In genomic region chr10:123451206-123451605, GRCh38 we compare ENCODE assay signal across 32 cellular contexts.
"Had no signal": no experiment of that assay in that cellular context is flagged by ENCODE, and none has a peak within 500 bp of the region (broad histone marks: within the 10 kb centered on the region; RNA-seq: fewer than 3 reads in every experiment).

No MANE protein-coding gene starts in this region.

- H3K4me3 ChIP-seq: colonic mucosa, esophagus squamous epithelium, gastroesophageal sphincter had no signal

- H3K27me3 ChIP-seq: brain microvascular endothelial cell, colonic mucosa, gastroesophageal sphincter had no signal

- H3K36me3 ChIP-seq: brain microvascular endothelial cell, colonic mucosa, esophagus squamous epithelium, gastroesophageal sphincter, WERI-Rb-1 had no signal

- ATAC-seq: activated CD4-positive, CD25-positive, alpha-beta regulatory T cell treated with anti-CD3 and anti-CD28 coated beads, Interleukin-2, amount 50 U/mL, for 24 hours; activated CD8-positive, alpha-beta T cell treated with anti-CD3 and anti-CD28 coated beads for 36 hours; activated T-cell treated with anti-CD3 and anti-CD28 coated beads, Interleukin-2, amount 50 U/mL, for 4 hours; activated T-helper 17 cell treated with anti-CD3 and anti-CD28 coated beads, Interleukin-2, amount 50 U/mL, for 72 hours; gastroesophageal sphincter; T-cell had no signal

- H3K36me3 Mint-ChIP-seq: activated naive CD8-positive, alpha-beta T cell; T-cell had no signal

- H3K4me1 Mint-ChIP-seq: activated B cell treated with CpG ODN at 0.5 μM for 24 hours; activated T-helper 17 cell treated with anti-CD3 and anti-CD28 coated beads, Interleukin-2, amount 50 U/mL, for 72 hours; T-cell had no signal

- FAIRE-seq: astrocyte, bronchial epithelial cell, endometrium, endothelial cell of umbilical vein had no signal

- H3K9me3 Mint-ChIP-seq: activated B cell treated with CpG ODN at 0.5 μM for 24 hours; activated CD8-positive, alpha-beta T cell treated with anti-CD3 and anti-CD28 coated beads for 36 hours; activated T-cell treated with anti-CD3 and anti-CD28 coated beads, Interleukin-2, amount 50 U/mL, for 4 hours; activated T-helper 17 cell treated with anti-CD3 and anti-CD28 coated beads, Interleukin-2, amount 50 U/mL, for 72 hours; T-cell; T-helper 1 cell treated with Interleukin-12 subunit alpha and Interleukin-12 subunit beta and Interleukin-4 antibody, amounts not matched to agents 30 μg/mL and 1 μg/mL, for 36 hours; T-helper 2 cell treated with Interferon-gamma antibody and Interleukin-4, amounts not matched to agents 5 μg/mL and 100 μg/mL, for 36 hours had no signal

- H3K4me1 ChIP-seq: colonic mucosa, esophagus squamous epithelium, gastroesophageal sphincter had no signal

- DNase-seq: activated B cell treated with CpG ODN at 0.5 μM for 24 hours; activated CD4-positive, alpha-beta T cell treated with anti-CD3 and anti-CD28 coated beads for 48 hours; activated CD4-positive, alpha-beta T cell treated with anti-CD3 and anti-CD28 coated beads, Interleukin-2, amount 50 U/mL, for 1 hour; activated CD4-positive, alpha-beta T cell treated with anti-CD3 and anti-CD28 coated beads, Interleukin-2, amount 50 U/mL, for 48 hours; activated CD8-positive, alpha-beta memory T cell treated with anti-CD3 and anti-CD28 coated beads for 24 hours; activated CD8-positive, alpha-beta T cell treated with anti-CD3 and anti-CD28 coated beads for 36 hours; activated effector memory CD4-positive, alpha-beta T cell treated with Interleukin-2 at 50 U/mL for 16 hours; activated gamma-delta T cell treated with Interleukin-2 at 50 U/mL for 16 hours; activated naive CD4-positive, alpha-beta T cell treated with anti-CD3 and anti-CD28 coated beads, Interleukin-2, amount 50 U/mL, for 16 hours; activated naive CD4-positive, alpha-beta T cell treated with Interleukin-2 at 50 U/mL for 16 hours; activated T-cell treated with anti-CD3 and anti-CD28 coated beads, Interleukin-2, amount 50 U/mL, for 4 hours; brain microvascular endothelial cell; cerebellar nuclear complex; colonic mucosa; effector CD8-positive, alpha-beta T cell; esophagus squamous epithelium; foreskin melanocyte; SW 1271; T-cell; T1000; WERI-Rb-1 had no signal

- H3K27me3 Mint-ChIP-seq: activated T-helper 17 cell treated with anti-CD3 and anti-CD28 coated beads, Interleukin-2, amount 50 U/mL, for 72 hours had no signal

- H3K4me3 Mint-ChIP-seq: activated B cell treated with CpG ODN at 0.5 μM for 24 hours; activated CD8-positive, alpha-beta T cell treated with anti-CD3 and anti-CD28 coated beads for 36 hours; activated naive CD8-positive, alpha-beta T cell; activated T-cell treated with anti-CD3 and anti-CD28 coated beads, Interleukin-2, amount 50 U/mL, for 4 hours; activated T-helper 17 cell treated with anti-CD3 and anti-CD28 coated beads, Interleukin-2, amount 50 U/mL, for 72 hours; T-cell; T-helper 1 cell treated with Interleukin-12 subunit alpha and Interleukin-12 subunit beta and Interleukin-4 antibody, amounts not matched to agents 30 μg/mL and 1 μg/mL, for 36 hours; T-helper 2 cell treated with Interferon-gamma antibody and Interleukin-4, amounts not matched to agents 5 μg/mL and 100 μg/mL, for 36 hours had no signal

- H3K27ac Mint-ChIP-seq: activated B cell treated with CpG ODN at 0.5 μM for 24 hours; activated CD8-positive, alpha-beta T cell treated with anti-CD3 and anti-CD28 coated beads for 36 hours; activated naive CD8-positive, alpha-beta T cell; activated T-helper 17 cell treated with anti-CD3 and anti-CD28 coated beads, Interleukin-2, amount 50 U/mL, for 72 hours; T-cell; T-helper 1 cell treated with Interleukin-12 subunit alpha and Interleukin-12 subunit beta and Interleukin-4 antibody, amounts not matched to agents 30 μg/mL and 1 μg/mL, for 36 hours; T-helper 2 cell treated with Interferon-gamma antibody and Interleukin-4, amounts not matched to agents 5 μg/mL and 100 μg/mL, for 36 hours had no signal

- H3K9me3 ChIP-seq: colonic mucosa, esophagus squamous epithelium, gastroesophageal sphincter had no signal

- H3K27ac ChIP-seq: brain microvascular endothelial cell, colonic mucosa, epithelial cell of prostate, esophagus squamous epithelium, gastroesophageal sphincter, WERI-Rb-1 had no signal
